Comparison of ENCODE assay signal across 8 cellular contexts in the genomic region with DNA sequence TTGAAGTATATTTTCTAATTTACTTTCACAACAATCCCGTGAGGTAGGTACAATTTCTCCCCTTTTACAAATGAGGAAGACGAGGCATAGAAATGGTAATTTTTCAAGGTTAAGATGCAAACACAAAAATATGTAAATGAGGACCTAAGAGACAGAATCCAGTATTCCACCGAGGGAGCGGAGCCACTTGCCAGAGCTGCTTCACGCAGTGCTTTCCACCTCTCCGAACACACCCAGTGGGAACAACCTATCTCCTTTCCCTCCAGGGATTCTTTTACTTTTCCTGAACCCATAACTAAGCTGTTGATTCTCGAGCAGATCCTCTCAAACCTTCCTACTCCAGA. TPM values are rescaled to one million over a fixed set of nuclear protein-coding genes. Genes with fewer than 3 reads are reported as not detected.
DNase-seq lines count a peak whose midpoint lies in the region; ATAC-seq and TF ChIP-seq lines count a peak whose summit lies in the region.

No MANE protein-coding gene starts in this region.

- peaks cover 20% of the 10 kb centered on the region for H3K4me1 ChIP-seq in upper lobe of right lung

- H3K4me3 Mint-ChIP-seq in brain, result peak overlapping the region; percentile 94 to 97 (median 95)
- H3K4me3 Mint-ChIP-seq in memory B cell, result peak overlapping the region; percentile 99

- no peaks in the 10 kb centered on the region for H3K36me3 ChIP-seq in upper lobe of right lung

- H3K4me1 Mint-ChIP-seq in brain (peaks cover 44% of the 10 kb centered on the region), memory B cell (peaks cover 35% of the 10 kb centered on the region)

- ATAC-seq in memory B cell (ENCODE audit: low read depth) (no peak), upper lobe of right lung (no peak)

- no peak for TF ChIP-seq CTCF in brain (conservative IDR thresholded peaks at IDR 0.05)
- TF ChIP-seq CTCF in upper lobe of right lung (IDR thresholded peaks at IDR 0.05), result no peak

- H3K27me3 Mint-ChIP-seq in brain (peaks cover 9% of the 10 kb centered on the region), memory B cell (no peaks in the 10 kb centered on the region)

- peak; percentile 62 for DNase-seq in activated effector memory CD4-positive, alpha-beta T cell treated with anti-CD3 and anti-CD28 coated beads, Interleukin-2, amount 50 U/mL, for 16 hours
- DNase-seq in activated effector memory CD4-positive, alpha-beta T cell treated with Interleukin-2 at 50 U/mL for 16 hours, result no peak
- DNase-seq in memory B cell (ENCODE audit: low spot score in 2 of 2) (no peak), upper lobe of right lung (no peak), NOMO-1 treated with DMSO at 0.1 percent for 48 hours (lab: John Stamatoyannopoulos, UW; ENCODE audit: unreplicated experiment) (no peak), NCI-H1694 (lab: John Stamatoyannopoulos, UW) (no peak), iPS-NIHi7 (ENCODE audit: extremely low spot score) (no peak)

- no peaks in the 10 kb centered on the region for H3K9me3 ChIP-seq in upper lobe of right lung

- peak overlapping the region; percentile 88 to 95 (median 95) for H3K27ac Mint-ChIP-seq in brain
- H3K27ac Mint-ChIP-seq in memory B cell, result peak overlapping the region; percentile 99

- H3K9me3 Mint-ChIP-seq in brain (peaks cover 2 to 3% (median 3%) of the 10 kb centered on the region in 5 experiments), memory B cell (no peaks in the 10 kb centered on the region)

- intact Hi-C loops in upper lobe of right lung (cut with DNase I), result no loop called here

- H3K36me3 Mint-ChIP-seq in brain, result peaks cover 23% of the 10 kb centered on the region
- peaks cover under 1% of the 10 kb centered on the region for H3K36me3 Mint-ChIP-seq in memory B cell

- H3K4me3 ChIP-seq in upper lobe of right lung, result peak overlapping the region; percentile 89

- H3K27me3 ChIP-seq in upper lobe of right lung, result no peaks in the 10 kb centered on the region

- H3K27ac ChIP-seq in upper lobe of right lung, result no peak overlapping the region

RNA-seq across cellular contexts. Expression of a gene that starts 1.6 kb away (rescaled TPM):
- 3.8 TPM for polyA plus RNA-seq in brain (ENCODE audit: insufficient read depth, low read depth, low replicate concordance)
- 25.3 TPM for total RNA-seq in upper lobe of right lung
